ENCODE assay signal across 1 cellular context in genomic region chr1:56188855-56189254, GRCh38.
TF ChIP-seq lines count a peak whose summit lies in the region.

No MANE protein-coding gene starts in this region.

TF ChIP-seq in HepG2, 621 proteins besides CTCF, POLR2A, EP300 and RAD21 (continued from another document and continues in another):
- no peak for TF ChIP-seq KIAA2018 (CRISPR knock-in tag; IDR thresholded peaks at IDR 0.05; ENCODE audit: borderline replicate concordance)
- no peak; the same call in 1 of the 2 replicates for TF ChIP-seq FOXO1 (CRISPR knock-in tag; IDR thresholded peaks at IDR 0.05)
- no peak for TF ChIP-seq HNRNPK (IDR thresholded peaks at IDR 0.05; ENCODE audit: low read depth, low read length, poor library complexity, severe bottlenecking)
- TF ChIP-seq GMEB2 (CRISPR knock-in tag; IDR thresholded peaks at IDR 0.05; ENCODE audit: low read depth), result no peak
- TF ChIP-seq ZSCAN22 (CRISPR knock-in tag; IDR thresholded peaks at IDR 0.05), result no peak
- no peak for TF ChIP-seq ZBTB1 (CRISPR knock-in tag; IDR thresholded peaks at IDR 0.05; ENCODE audit: borderline replicate concordance)
- no peak for TF ChIP-seq IRF9 (CRISPR knock-in tag; IDR thresholded peaks at IDR 0.05; ENCODE audit: borderline replicate concordance)
- no peak for TF ChIP-seq CENPT (CRISPR knock-in tag; IDR thresholded peaks at IDR 0.05; ENCODE audit: low read depth)
- no peak for TF ChIP-seq ZNF558 (CRISPR knock-in tag; IDR thresholded peaks at IDR 0.05; ENCODE audit: borderline replicate concordance)
- no peak for TF ChIP-seq PBX2 (CRISPR knock-in tag; IDR thresholded peaks at IDR 0.05)
- TF ChIP-seq GABPB1 (CRISPR knock-in tag; IDR thresholded peaks at IDR 0.05), result no peak
- peak; percentile 60; the same call in 1 of the 2 replicates for TF ChIP-seq EHMT2 (IDR thresholded peaks at IDR 0.05; ENCODE audit: borderline replicate concordance, low read depth, low read length)
- TF ChIP-seq RAD51 (IDR thresholded peaks at IDR 0.05; ENCODE audit: borderline replicate concordance), result no peak
- TF ChIP-seq ZNF747 (CRISPR knock-in tag; IDR thresholded peaks at IDR 0.05; ENCODE audit: borderline replicate concordance), result no peak
- TF ChIP-seq ZBTB2 (CRISPR knock-in tag; IDR thresholded peaks at IDR 0.05; ENCODE audit: low read depth), result no peak
- TF ChIP-seq FOSL2 (CRISPR knock-in tag; IDR thresholded peaks at IDR 0.05), result peak; percentile 55
- TF ChIP-seq RFX1 (IDR thresholded peaks at IDR 0.05), result no peak
- TF ChIP-seq CBX2 (IDR thresholded peaks at IDR 0.05; ENCODE audit: low read depth, low read length), result no peak
- no peak for TF ChIP-seq CBX2 (CRISPR knock-in tag; IDR thresholded peaks at IDR 0.05; ENCODE audit: low read depth)
- no peak for TF ChIP-seq ZNF513 (CRISPR knock-in tag; conservative IDR thresholded peaks at IDR 0.05)
- TF ChIP-seq BHLHE40 (IDR thresholded peaks at IDR 0.05; ENCODE audit: low read length), result no peak
- no peak for TF ChIP-seq SMAD1 (CRISPR knock-in tag; IDR thresholded peaks at IDR 0.05; ENCODE audit: borderline replicate concordance, low read depth)
- no peak for TF ChIP-seq GATAD1 (CRISPR knock-in tag; IDR thresholded peaks at IDR 0.05)
- no peak for TF ChIP-seq ZNF484 (CRISPR knock-in tag; IDR thresholded peaks at IDR 0.05; ENCODE audit: borderline replicate concordance, low read depth)
- TF ChIP-seq XRCC5 (optimal IDR thresholded peaks at IDR 0.05; ENCODE audit: low read length), result no peak
- TF ChIP-seq KDM3A (CRISPR knock-in tag; IDR thresholded peaks at IDR 0.05; ENCODE audit: low read depth), result no peak
- no peak for TF ChIP-seq RBM22 (optimal IDR thresholded peaks at IDR 0.05; ENCODE audit: low read length)
- no peak for TF ChIP-seq MNT (IDR thresholded peaks at IDR 0.05)
- no peak for TF ChIP-seq ARNT (IDR thresholded peaks at IDR 0.05)
- no peak for TF ChIP-seq HHEX (CRISPR knock-in tag; IDR thresholded peaks at IDR 0.05)
- no peak for TF ChIP-seq ISL2 (CRISPR knock-in tag; IDR thresholded peaks at IDR 0.05)
- no peak for TF ChIP-seq ZNF362 (CRISPR knock-in tag; IDR thresholded peaks at IDR 0.05; ENCODE audit: borderline replicate concordance)
- TF ChIP-seq ZBTB14 (CRISPR knock-in tag; IDR thresholded peaks at IDR 0.05), result no peak
- TF ChIP-seq SP2 (CRISPR knock-in tag; IDR thresholded peaks at IDR 0.05), result no peak
- TF ChIP-seq SIN3A (IDR thresholded peaks at IDR 0.05; ENCODE audit: borderline replicate concordance, low read depth, low read length), result no peak
- no peak for TF ChIP-seq ZNF562 (CRISPR knock-in tag; IDR thresholded peaks at IDR 0.05; ENCODE audit: borderline replicate concordance)
- TF ChIP-seq ZNF850 (CRISPR knock-in tag; conservative IDR thresholded peaks at IDR 0.05), result no peak
- no peak for TF ChIP-seq ZNF281 (CRISPR knock-in tag; IDR thresholded peaks at IDR 0.05; ENCODE audit: borderline replicate concordance)
- no peak for TF ChIP-seq GFI1 (CRISPR knock-in tag; IDR thresholded peaks at IDR 0.05; ENCODE audit: borderline replicate concordance)
- no peak for TF ChIP-seq ZFP90 (CRISPR knock-in tag; IDR thresholded peaks at IDR 0.05; ENCODE audit: borderline replicate concordance)
